Comparison of ENCODE assay signal across 26 cellular contexts in genomic region chr7:85614684-85615083, GRCh38.
A peak's percentile ranks its signal among the peaks of the same experiment; 100 is the strongest.
DNase-seq lines count a peak whose midpoint lies in the region; ATAC-seq, FAIRE-seq and TF ChIP-seq lines count a peak whose summit lies in the region.
"Had no signal": no experiment of that assay in that cellular context is flagged by ENCODE, and none has a peak within 500 bp of the region (broad histone marks: within the 10 kb centered on the region; RNA-seq: fewer than 3 reads in every experiment).

No MANE protein-coding gene starts in this region.

- DNase-seq in BE2C: peak; percentile 23
- peak; percentile 59 for DNase-seq in kidney
- no peak for DNase-seq in trophoblast cell
- DNase-seq in upper lobe of right lung: peak; percentile 46
- DNase-seq in stimulated activated naive CD4-positive, alpha-beta T cell treated with Interleukin-2 at 50 U/mL for 16 hours (lab: John Stamatoyannopoulos, UW): no peak
- no peak for DNase-seq in activated effector memory CD4-positive, alpha-beta T cell treated with anti-CD3 and anti-CD28 coated beads, Interleukin-2, amount 50 U/mL, for 16 hours
- DNase-seq in DMS114 treated with DMSO at 0.1 percent for 48 hours (lab: John Stamatoyannopoulos, UW; ENCODE audit: unreplicated experiment): no peak
- DNase-seq: AML-193; C1 segment of cervical spinal cord; Caco-2; Calu3; CD4-positive, alpha-beta memory T cell; CD4-positive, CD25-positive, alpha-beta regulatory T cell; CD8-positive, alpha-beta memory T cell; DMS153; DMS53; DMS79; GF-D8 had no signal

- intact Hi-C loops in kidney (cut with DNase I): no loop called here
- intact Hi-C loops in upper lobe of right lung (cut with DNase I): no loop called here

- H3K27ac ChIP-seq in kidney (ENCODE audit: low read depth in 2 of 2, low read length in 2 of 2): no peak overlapping the region
- no peak overlapping the region for H3K27ac ChIP-seq in trophoblast cell (ENCODE audit: low read depth, low read length)
- no peak overlapping the region for H3K27ac ChIP-seq in upper lobe of right lung
- H3K27ac ChIP-seq: 22Rv1, A549, BLaER1 had no signal

- H4K91ac ChIP-seq in trophoblast cell (ENCODE audit: low read depth, low read length): no peak overlapping the region

- TF ChIP-seq CTCF in BE2C (IDR thresholded peaks at IDR 0.05; ENCODE audit: low read depth, low read length): no peak
- no peak for TF ChIP-seq CTCF in kidney (IDR thresholded peaks at IDR 0.05; ENCODE audit: borderline replicate concordance, extremely low read depth, insufficient read depth)
- no peak for TF ChIP-seq CTCF in upper lobe of right lung (IDR thresholded peaks at IDR 0.05)

- H3K36me3 ChIP-seq in BE2C (no peaks in the 10 kb centered on the region), kidney (ENCODE audit: control insufficient read depth in 1 of 2, insufficient read depth in 2 of 2, low read length in 2 of 2) (no peaks in the 10 kb centered on the region), trophoblast cell (ENCODE audit: control insufficient read depth in 1 of 2, insufficient read depth in 2 of 2, low read length in 2 of 2) (no peaks in the 10 kb centered on the region), upper lobe of right lung (no peaks in the 10 kb centered on the region)
- H3K36me3 ChIP-seq: BLaER1 had no signal

- H3K79me2 ChIP-seq in trophoblast cell (ENCODE audit: control insufficient read depth, insufficient read depth, low read length, poor library complexity): no peaks in the 10 kb centered on the region

- H3K27me3 ChIP-seq in BE2C: no peaks in the 10 kb centered on the region
- H3K27me3 ChIP-seq in trophoblast cell (ENCODE audit: insufficient read depth, low read length): no peaks in the 10 kb centered on the region
- no peaks in the 10 kb centered on the region for H3K27me3 ChIP-seq in upper lobe of right lung
- H3K27me3 ChIP-seq: BLaER1 had no signal

- H3K4me3 ChIP-seq in BE2C (ENCODE audit: low read depth, low read length) (no peak overlapping the region), kidney (ENCODE audit: low read length in 2 of 2) (no peak overlapping the region), trophoblast cell (ENCODE audit: low read depth, low read length) (no peak overlapping the region), upper lobe of right lung (no peak overlapping the region)
- H3K4me3 ChIP-seq: A549, BLaER1 had no signal

- FAIRE-seq in kidney (lab: Jason Lieb, UNC): no peak
- FAIRE-seq: A549, D721Med, G401.6, GM12891, GM19239 had no signal

- no peak overlapping the region for H2AFZ ChIP-seq in trophoblast cell (ENCODE audit: insufficient read depth, low read length, poor library complexity)

- no peaks in the 10 kb centered on the region for H3K4me1 ChIP-seq in BE2C
- H3K4me1 ChIP-seq in kidney (ENCODE audit: control insufficient read depth in 1 of 2, insufficient read depth in 1 of 2, low read depth in 1 of 2, low read length in 2 of 2): no peaks in the 10 kb centered on the region
- H3K4me1 ChIP-seq in trophoblast cell (ENCODE audit: control insufficient read depth in 1 of 2, insufficient read depth in 2 of 2, low read length in 2 of 2): no peaks in the 10 kb centered on the region
- H3K4me1 ChIP-seq in upper lobe of right lung: no peaks in the 10 kb centered on the region
- H3K4me1 ChIP-seq: A549, BLaER1 had no signal

- no peak overlapping the region for H2BK12ac ChIP-seq in trophoblast cell (ENCODE audit: low read length)

- H3K4ac ChIP-seq in trophoblast cell (ENCODE audit: low read depth, low read length): no peak overlapping the region

- H3K4me2 ChIP-seq in trophoblast cell (ENCODE audit: low read length): no peak overlapping the region
- H3K4me2 ChIP-seq: A549, BLaER1 had no signal

- WGBS in trophoblast cell (ENCODE audit: extremely low coverage, insufficient coverage, insufficient read length): no CpG with 5 or more reads among the region's 5 CpGs

- no peak overlapping the region for H4K12ac ChIP-seq in trophoblast cell (ENCODE audit: low read depth, low read length)

- H4K8ac ChIP-seq in trophoblast cell (ENCODE audit: low read depth, low read length): no peak overlapping the region

- H2BK120ac ChIP-seq in trophoblast cell (ENCODE audit: insufficient read depth, low read length, poor library complexity): no peak overlapping the region

- ATAC-seq in upper lobe of right lung: peak; percentile 34
- ATAC-seq in HG02642 (IDR thresholded peaks at IDR 0.05; ENCODE audit: poor library complexity, unreplicated experiment): no peak
- ATAC-seq: A549 had no signal

- H3K9me3 ChIP-seq in BE2C: no peaks in the 10 kb centered on the region
- H3K9me3 ChIP-seq in kidney (ENCODE audit: control insufficient read depth in 1 of 2, low read length in 2 of 2): no peaks in the 10 kb centered on the region
- peaks cover 4% of the 10 kb centered on the region for H3K9me3 ChIP-seq in trophoblast cell (ENCODE audit: insufficient read depth, low read depth, low read length)
- no peaks in the 10 kb centered on the region for H3K9me3 ChIP-seq in upper lobe of right lung
- H3K9me3 ChIP-seq: A549, BLaER1 had no signal

- H2BK5ac ChIP-seq in trophoblast cell (ENCODE audit: low read depth, low read length, poor library complexity): no peak overlapping the region

- no peak overlapping the region for H3K14ac ChIP-seq in trophoblast cell (ENCODE audit: low read length)

- H3K23ac ChIP-seq in trophoblast cell (ENCODE audit: low read length): peak overlapping the region; percentile 50

- no peaks in the 10 kb centered on the region for H3K79me1 ChIP-seq in trophoblast cell (ENCODE audit: low read length)

- H3K18ac ChIP-seq in trophoblast cell (ENCODE audit: low read length): no peak overlapping the region

- H3K9ac ChIP-seq in kidney (ENCODE audit: low read length in 2 of 2) (no peak overlapping the region), trophoblast cell (ENCODE audit: low read length) (no peak overlapping the region)
- H3K9ac ChIP-seq: BLaER1 had no signal

- no peak overlapping the region for H2AK5ac ChIP-seq in trophoblast cell (ENCODE audit: low read length)

Comparison
In these comparisons a context has a peak if more than half of its experiments do, and no peak if none do; other contexts are left out.
1. DNase-seq: peak in BE2C (single experiment), kidney (single experiment) and upper lobe of right lung (single experiment); none in trophoblast cell (0 of 2), stimulated activated naive CD4-positive, alpha-beta T cell treated with Interleukin-2 at 50 U/mL for 16 hours (single experiment), activated effector memory CD4-positive, alpha-beta T cell treated with anti-CD3 and anti-CD28 coated beads, Interleukin-2, amount 50 U/mL, for 16 hours (single experiment) and DMS114 treated with DMSO at 0.1 percent for 48 hours (single experiment).